ENCODE assay signal across 9 cellular contexts in the genomic region with DNA sequence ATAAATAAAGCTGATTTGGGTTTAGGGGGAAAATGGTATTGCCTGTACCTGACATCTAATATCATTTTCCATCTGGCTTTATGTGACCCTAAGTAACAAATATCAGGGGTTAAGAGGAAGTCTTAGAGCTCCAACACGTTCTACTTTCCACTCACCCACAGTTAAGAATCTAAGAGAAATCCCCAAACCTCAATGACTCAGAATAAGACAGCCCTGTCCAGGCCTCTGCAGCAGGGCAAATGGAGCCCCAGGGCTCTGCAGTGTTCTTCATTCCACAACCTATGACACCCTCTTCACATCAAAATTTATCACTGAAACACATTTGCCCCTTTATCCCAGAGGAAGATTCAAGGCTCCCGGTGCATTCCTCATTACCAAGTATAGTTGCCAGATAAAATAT. TPM values are rescaled to one million over a fixed set of nuclear protein-coding genes. Genes with fewer than 3 reads are reported as not detected.
DNase-seq lines count a peak whose midpoint lies in the region; ATAC-seq and TF ChIP-seq lines count a peak whose summit lies in the region.
"Had no signal": no experiment of that assay in that cellular context is flagged by ENCODE, and none has a peak within 500 bp of the region (broad histone marks: within the 10 kb centered on the region; RNA-seq: fewer than 3 reads in every experiment).

No MANE protein-coding gene starts in this region.

- H3K4me3 Mint-ChIP-seq in activated CD8-positive, alpha-beta T cell treated with anti-CD3 and anti-CD28 coated beads for 36 hours = no peak overlapping the region
- H3K4me3 Mint-ChIP-seq in glutamatergic neuron (ENCODE audit: unreplicated experiment) = no peak overlapping the region
- H3K4me3 Mint-ChIP-seq: neural crest cell had no signal

- H3K27me3 ChIP-seq in spleen (replicated peaks in 1 of 7) = peaks cover 0 to 22% (median 0%) of the 10 kb centered on the region in 7 donors

- WGBS in spleen, 5 donors = 50 to 65% (median 55%) methylated on average over 2 of the region's 2 CpGs

- intact Hi-C loops in activated CD8-positive, alpha-beta T cell treated with anti-CD3 and anti-CD28 coated beads for 36 hours (cut with micrococcal nuclease) = no loop called here
- intact Hi-C loops in spleen (cut with DNase I; ENCODE audit: low total_unique reads) = no loop called here

- no peak overlapping the region for H3K27ac ChIP-seq in spleen

- DNase-seq in AG20443 (ENCODE audit: low spot score) = peak; percentile 70
- DNase-seq in activated CD8-positive, alpha-beta T cell treated with anti-CD3 and anti-CD28 coated beads for 36 hours = peak; percentile 37
- DNase-seq in stimulated activated naive CD4-positive, alpha-beta T cell treated with Interleukin-2 at 50 U/mL for 16 hours (lab: John Stamatoyannopoulos, UW) = no peak
- DNase-seq in stimulated activated CD4-positive, alpha-beta T cell treated with anti-CD3 and anti-CD28 coated beads, Interleukin-15, amount 100 ng/mL, for 24 hours = no peak
- DNase-seq in glutamatergic neuron = no peak
- no peak for DNase-seq in spleen

- TF ChIP-seq CTCF in activated CD8-positive, alpha-beta T cell treated with anti-CD3 and anti-CD28 coated beads for 36 hours (IDR thresholded peaks at IDR 0.05) = no peak
- TF ChIP-seq CTCF in glutamatergic neuron (IDR thresholded peaks at IDR 0.05; ENCODE audit: partially characterized antibody, unreplicated experiment) = no peak
- TF ChIP-seq CTCF in spleen (IDR thresholded peaks at IDR 0.05 in 8 of 11, conservative IDR thresholded peaks at IDR 0.05 in 3 of 11) = no peak

- peaks cover 7% of the 10 kb centered on the region for H3K4me1 Mint-ChIP-seq in activated CD8-positive, alpha-beta T cell treated with anti-CD3 and anti-CD28 coated beads for 36 hours (ENCODE audit: low read depth)
- no peaks in the 10 kb centered on the region for H3K4me1 Mint-ChIP-seq in glutamatergic neuron (ENCODE audit: low read depth, unreplicated experiment)
- H3K4me1 Mint-ChIP-seq: neural crest cell had no signal

- H3K9me3 ChIP-seq in spleen = no peaks in the 10 kb centered on the region

- H3K36me3 ChIP-seq in spleen = no peaks in the 10 kb centered on the region

- ATAC-seq in GM19463 (IDR thresholded peaks at IDR 0.05; ENCODE audit: unreplicated experiment) (peak; percentile 99), HG03432 (IDR thresholded peaks at IDR 0.05; ENCODE audit: unreplicated experiment) (peak; percentile 100)
- peak; percentile 98 for ATAC-seq in activated CD8-positive, alpha-beta T cell treated with anti-CD3 and anti-CD28 coated beads for 36 hours

- peaks cover 0 to 2% (median 0%) of the 10 kb centered on the region in 6 donors for H3K4me1 ChIP-seq in spleen

- POLR2A ChIA-PET in activated CD8-positive, alpha-beta T cell treated with anti-CD3 and anti-CD28 coated beads for 36 hours (lab: Charles Lee) = no interaction called here

- peaks cover 3% of the 10 kb centered on the region for H3K27me3 Mint-ChIP-seq in activated CD8-positive, alpha-beta T cell treated with anti-CD3 and anti-CD28 coated beads for 36 hours
- no peaks in the 10 kb centered on the region for H3K27me3 Mint-ChIP-seq in glutamatergic neuron (ENCODE audit: unreplicated experiment)

- H3K9me3 Mint-ChIP-seq in activated CD8-positive, alpha-beta T cell treated with anti-CD3 and anti-CD28 coated beads for 36 hours = no peaks in the 10 kb centered on the region
- no peaks in the 10 kb centered on the region for H3K9me3 Mint-ChIP-seq in glutamatergic neuron (ENCODE audit: unreplicated experiment)

- no peak overlapping the region for H3K27ac Mint-ChIP-seq in activated CD8-positive, alpha-beta T cell treated with anti-CD3 and anti-CD28 coated beads for 36 hours
- no peak overlapping the region for H3K27ac Mint-ChIP-seq in glutamatergic neuron (ENCODE audit: unreplicated experiment)

- TF ChIP-seq POLR2A in spleen (IDR thresholded peaks at IDR 0.05) = no peak

- H3K36me3 Mint-ChIP-seq in activated CD8-positive, alpha-beta T cell treated with anti-CD3 and anti-CD28 coated beads for 36 hours (ENCODE audit: low read depth) = no peaks in the 10 kb centered on the region
- H3K36me3 Mint-ChIP-seq in glutamatergic neuron (ENCODE audit: unreplicated experiment) = no peaks in the 10 kb centered on the region

- no peak overlapping the region for H3K4me3 ChIP-seq in spleen

- CTCF ChIA-PET in activated CD8-positive, alpha-beta T cell treated with anti-CD3 and anti-CD28 coated beads for 36 hours (lab: Charles Lee) = no interaction called here

RNA-seq across cellular contexts. Expression of gene TENT5A, which starts 20.3 kb away (rescaled TPM):
- 1 to 10 TPM; 1.1 to 1.2 TPM for total RNA-seq in activated CD8-positive, alpha-beta T cell treated with anti-CD3 and anti-CD28 coated beads for 36 hours
- total RNA-seq in glutamatergic neuron (ENCODE audit: unreplicated experiment) = 2.7 TPM
- 10 to 100 TPM in 6 of 7 donors, 1 to 10 TPM in 1; 10.0 to 25.2 (median 17.4) TPM for total RNA-seq in spleen
- 1 to 10 TPM; 3.0 to 5.8 (median 4.4) TPM for polyA plus RNA-seq in spleen

Comparison
In these comparisons a context has a peak if more than half of its experiments do, and no peak if none do; other contexts are left out.
1. DNase-seq: peak in AG20443 (single experiment) and activated CD8-positive, alpha-beta T cell treated with anti-CD3 and anti-CD28 coated beads for 36 hours (single experiment); none in stimulated activated naive CD4-positive, alpha-beta T cell treated with Interleukin-2 at 50 U/mL for 16 hours (single experiment), stimulated activated CD4-positive, alpha-beta T cell treated with anti-CD3 and anti-CD28 coated beads, Interleukin-15, amount 100 ng/mL, for 24 hours (single experiment), glutamatergic neuron (single experiment) and spleen (single experiment).
2. Peak in every context shown above with its lines, with median percentiles within 50 percentile points of each other: ATAC-seq.